17 cellular contexts compared by ENCODE assay signal in genomic region chr1:218553197-218553596, GRCh38.
A peak's percentile ranks its signal among the peaks of the same experiment; 100 is the strongest.
DNase-seq lines count a peak whose midpoint lies in the region; ATAC-seq and TF ChIP-seq lines count a peak whose summit lies in the region.
"Had no signal": no experiment of that assay in that cellular context is flagged by ENCODE, and none has a peak within 500 bp of the region (broad histone marks: within the 10 kb centered on the region; RNA-seq: fewer than 3 reads in every experiment).

No MANE protein-coding gene starts in this region.

- H2BK20ac ChIP-seq in H9 (ENCODE audit: low read depth, low read length, poor library complexity, severe bottlenecking), result no peak overlapping the region

- no peak overlapping the region for H2BK12ac ChIP-seq in H9 (ENCODE audit: insufficient read length, low read depth, low read length)

- H3K23me2 ChIP-seq in H9 (ENCODE audit: insufficient read length, low read depth, low read length, poor library complexity, severe bottlenecking), result no peaks in the 10 kb centered on the region

- H3K9me3 Mint-ChIP-seq in H9, result no peaks in the 10 kb centered on the region
- H3K9me3 Mint-ChIP-seq in activated T-cell treated with anti-CD3 and anti-CD28 coated beads, Interleukin-2, amount 50 U/mL, for 72 hours, result peaks cover 2 to 4% of the 10 kb centered on the region in 2 donors

- peaks cover 3% of the 10 kb centered on the region; the same call in 1 of the 2 replicates for H3K4me1 ChIP-seq in H9 (ENCODE audit: insufficient read depth, low read length)
- H3K4me1 ChIP-seq: testis had no signal

- no peak overlapping the region for H2BK15ac ChIP-seq in H9 (ENCODE audit: low read depth, low read length)

- H3K4me3 Mint-ChIP-seq in H9, result no peak overlapping the region
- H3K4me3 Mint-ChIP-seq in activated T-cell treated with anti-CD3 and anti-CD28 coated beads, Interleukin-2, amount 50 U/mL, for 72 hours, result no peak overlapping the region
- H3K4me3 Mint-ChIP-seq: activated naive CD8-positive, alpha-beta T cell treated with anti-CD3 and anti-CD28 coated beads, Interleukin-2, amount 50 U/mL, for 24 hours; activated T-cell treated with anti-CD3 and anti-CD28 coated beads, Interleukin-2, amount 50 U/mL, for 4 hours; IgD-negative memory B cell had no signal

- DNase-seq in AG20443 (ENCODE audit: low spot score) (peak; percentile 56), H9 (no peak), RKO (ENCODE audit: low spot score) (peak; percentile 39), fibroblast of mammary gland (ENCODE audit: low read depth) (peak; percentile 66), C1 segment of cervical spinal cord (lab: John Stamatoyannopoulos, UW) (no peak), NCI-H1417 treated with DMSO at 0.1 percent for 48 hours (lab: John Stamatoyannopoulos, UW) (no peak), germinal center (ENCODE audit: low spot score) (no peak)
- no peak for DNase-seq in activated T-cell treated with anti-CD3 and anti-CD28 coated beads, Interleukin-2, amount 50 U/mL, for 72 hours
- DNase-seq: activated CD4-positive, alpha-beta T cell treated with anti-CD3 and anti-CD28 coated beads for 48 hours; activated naive CD8-positive, alpha-beta T cell treated with anti-CD3 and anti-CD28 coated beads, Interleukin-2, amount 50 U/mL, for 24 hours; activated T-cell treated with anti-CD3 and anti-CD28 coated beads, Interleukin-2, amount 50 U/mL, for 4 hours; hippocampal formation; NCI-H446 treated with DMSO at 0.1 percent for 48 hours; testis had no signal

- no peak overlapping the region for H2BK5ac ChIP-seq in H9 (ENCODE audit: insufficient read length, low read length)

- H3K9ac ChIP-seq in H9 (ENCODE audit: extremely low read depth, insufficient read length, low read length), result no peak overlapping the region

- no peak overlapping the region for H4K91ac ChIP-seq in H9 (ENCODE audit: insufficient read length, low read depth, low read length)

- no peak overlapping the region for H3K18ac ChIP-seq in H9 (ENCODE audit: insufficient read length, low read depth, low read length)

- H3K23ac ChIP-seq in H9 (ENCODE audit: insufficient read length, low read depth, low read length), result no peak overlapping the region

- H3K9me3 ChIP-seq in H9 (ENCODE audit: control insufficient read depth, low read depth, low read length), result no peaks in the 10 kb centered on the region
- H3K9me3 ChIP-seq: testis had no signal

- no peaks in the 10 kb centered on the region for H4K20me1 ChIP-seq in H9 (ENCODE audit: control insufficient read depth, insufficient read depth, insufficient read length)

- H3T11ph ChIP-seq in H9 (ENCODE audit: low read length), result no peak overlapping the region

- no peaks in the 10 kb centered on the region for H3K36me3 Mint-ChIP-seq in H9 (ENCODE audit: insufficient read depth in 1 of 3, low read depth in 3 of 3)
- no peaks in the 10 kb centered on the region for H3K36me3 Mint-ChIP-seq in activated T-cell treated with anti-CD3 and anti-CD28 coated beads, Interleukin-2, amount 50 U/mL, for 72 hours (ENCODE audit: insufficient read depth in 2 of 2)
- H3K36me3 Mint-ChIP-seq: IgD-negative memory B cell had no signal

- H2AFZ ChIP-seq in H9 (ENCODE audit: low read length), result no peak overlapping the region

- H4K8ac ChIP-seq in H9 (replicated peaks; ENCODE audit: insufficient read length, low read depth, low read length), result no peak overlapping the region

- H3K27me3 ChIP-seq in H9 (ENCODE audit: insufficient read depth, low read length), result no peaks in the 10 kb centered on the region
- H3K27me3 ChIP-seq: testis had no signal

- peaks cover 3 to 4% of the 10 kb centered on the region in 2 experiments for H3K4me1 Mint-ChIP-seq in H9
- no peaks in the 10 kb centered on the region for H3K4me1 Mint-ChIP-seq in activated T-cell treated with anti-CD3 and anti-CD28 coated beads, Interleukin-2, amount 50 U/mL, for 72 hours (ENCODE audit: low read depth)
- H3K4me1 Mint-ChIP-seq: activated naive CD8-positive, alpha-beta T cell treated with anti-CD3 and anti-CD28 coated beads, Interleukin-2, amount 50 U/mL, for 24 hours; IgD-negative memory B cell had no signal

- no peak for ATAC-seq in activated T-cell treated with anti-CD3 and anti-CD28 coated beads, Interleukin-2, amount 50 U/mL, for 72 hours (replicated peaks in 1 of 2)
- ATAC-seq: activated naive CD8-positive, alpha-beta T cell treated with anti-CD3 and anti-CD28 coated beads, Interleukin-2, amount 50 U/mL, for 24 hours; activated T-cell treated with anti-CD3 and anti-CD28 coated beads, Interleukin-2, amount 50 U/mL, for 4 hours had no signal

- no peak overlapping the region for H3K14ac ChIP-seq in H9 (ENCODE audit: insufficient read depth, low read length)

- no peak overlapping the region for H4K5ac ChIP-seq in H9 (ENCODE audit: insufficient read length, low read depth, low read length)

- no peak overlapping the region for H3K56ac ChIP-seq in H9 (ENCODE audit: insufficient read length, low read depth, low read length)

- WGBS in H9 (ENCODE audit: extremely low coverage, insufficient read length, low lambda C conversion rate), result no CpG with 5 or more reads among the region's 2 CpGs

- no peak overlapping the region for H3K4ac ChIP-seq in H9 (ENCODE audit: low read depth, low read length)

- no peak overlapping the region for H3K4me2 ChIP-seq in H9 (ENCODE audit: insufficient read depth, insufficient read length, low read length)

- no peak overlapping the region for H3K4me3 ChIP-seq in fibroblast of mammary gland (ENCODE audit: control insufficient read depth, low read depth, low read length)
- H3K4me3 ChIP-seq: testis had no signal

- no peaks in the 10 kb centered on the region for H3K79me2 ChIP-seq in H9 (ENCODE audit: insufficient read depth, low read length)

- no peak overlapping the region; a peak in 1 of 7 replicates for H3K27ac Mint-ChIP-seq in H9
- H3K27ac Mint-ChIP-seq in activated T-cell treated with anti-CD3 and anti-CD28 coated beads, Interleukin-2, amount 50 U/mL, for 72 hours, result no peak overlapping the region
- H3K27ac Mint-ChIP-seq: activated naive CD8-positive, alpha-beta T cell treated with anti-CD3 and anti-CD28 coated beads, Interleukin-2, amount 50 U/mL, for 24 hours; IgD-negative memory B cell; progenitor cell of endocrine pancreas had no signal

- peak; percentile 23; the same call in 2 of the 3 replicates for TF ChIP-seq CTCF in H9 (conservative IDR thresholded peaks at IDR 0.05)
- TF ChIP-seq CTCF in fibroblast of mammary gland (conservative IDR thresholded peaks at IDR 0.05; ENCODE audit: control insufficient read depth, insufficient read depth, low read depth, low read length), result peak; percentile 64

- no peaks in the 10 kb centered on the region for H3K79me1 ChIP-seq in H9 (ENCODE audit: insufficient read depth, low read depth, low read length, poor library complexity, severe bottlenecking)

- H3K27me3 Mint-ChIP-seq in H9 (ENCODE audit: low read depth), result no peaks in the 10 kb centered on the region
- no peaks in the 10 kb centered on the region for H3K27me3 Mint-ChIP-seq in activated T-cell treated with anti-CD3 and anti-CD28 coated beads, Interleukin-2, amount 50 U/mL, for 72 hours (ENCODE audit: low read depth)
- H3K27me3 Mint-ChIP-seq: activated naive CD8-positive, alpha-beta T cell treated with anti-CD3 and anti-CD28 coated beads, Interleukin-2, amount 50 U/mL, for 24 hours; progenitor cell of endocrine pancreas had no signal

- H2AK5ac ChIP-seq in H9 (ENCODE audit: insufficient read length, low read length), result no peak overlapping the region

- no peak overlapping the region for H2BK120ac ChIP-seq in H9 (ENCODE audit: low read depth, low read length, poor library complexity, severe bottlenecking)

- H3K27ac ChIP-seq in H9 (ENCODE audit: insufficient read length, low read depth, low read length), result no peak overlapping the region
- H3K27ac ChIP-seq: RWPE1, testis had no signal

Comparison
In these comparisons a context has a peak if more than half of its experiments do, and no peak if none do; other contexts are left out.
1. DNase-seq: peak in AG20443 (single experiment), RKO (single experiment) and fibroblast of mammary gland (single experiment); none in H9 (single experiment), C1 segment of cervical spinal cord (0 of 14), NCI-H1417 treated with DMSO at 0.1 percent for 48 hours (single experiment), germinal center (single experiment) and activated T-cell treated with anti-CD3 and anti-CD28 coated beads, Interleukin-2, amount 50 U/mL, for 72 hours (0 of 2).